ENCODE assay signal across 39 cellular contexts in genomic region chrX:112266136-112266535, GRCh38.
"Had no signal": no experiment of that assay in that cellular context is flagged by ENCODE, and none has a peak within 500 bp of the region (broad histone marks: within the 10 kb centered on the region; RNA-seq: fewer than 3 reads in every experiment).

No MANE protein-coding gene starts in this region.

- H3K36me3 ChIP-seq: ascending aorta, brain microvascular endothelial cell, cardiac muscle cell had no signal

- H3K9me3 ChIP-seq: body of pancreas had no signal

- H3K4me1 Mint-ChIP-seq: activated CD4-positive, alpha-beta T cell treated with anti-CD3 and anti-CD28 coated beads, Interleukin-2, amount 10 ng/mL, durations not matched to agents 24 days and 14 days; activated naive CD8-positive, alpha-beta T cell treated with anti-CD3 and anti-CD28 coated beads for 36 hours; activated T-helper 17 cell treated with anti-CD3 and anti-CD28 coated beads, Interleukin-2, amount 50 U/mL, for 72 hours; central memory CD8-positive, alpha-beta T cell; WTC11 had no signal

- H3K4me1 ChIP-seq: ascending aorta, body of pancreas had no signal

- H3K4me3 ChIP-seq: ascending aorta, body of pancreas, cardiac muscle cell had no signal

- H3K36me3 Mint-ChIP-seq: activated CD4-positive, alpha-beta memory T cell treated with anti-CD3 and anti-CD28 coated beads for 36 hours; activated naive CD4-positive, alpha-beta T cell treated with anti-CD3 and anti-CD28 coated beads, Interleukin-2, amount 50 U/mL, for 72 hours; activated naive CD8-positive, alpha-beta T cell treated with anti-CD3 and anti-CD28 coated beads for 36 hours; WTC11 had no signal

- H3K27me3 ChIP-seq: ascending aorta, body of pancreas, brain microvascular endothelial cell, cardiac muscle cell had no signal

- H3K27me3 Mint-ChIP-seq: activated CD4-positive, alpha-beta memory T cell treated with anti-CD3 and anti-CD28 coated beads for 36 hours; activated CD4-positive, alpha-beta T cell treated with anti-CD3 and anti-CD28 coated beads, Interleukin-2, amount 10 ng/mL, durations not matched to agents 24 days and 14 days; activated CD8-positive, alpha-beta T cell treated with anti-CD3 and anti-CD28 coated beads for 36 hours; activated naive CD8-positive, alpha-beta T cell treated with anti-CD3 and anti-CD28 coated beads for 36 hours; activated T-helper 17 cell treated with anti-CD3 and anti-CD28 coated beads, Interleukin-2, amount 50 U/mL, for 72 hours; central memory CD8-positive, alpha-beta T cell had no signal

- H3K27ac Mint-ChIP-seq: activated CD4-positive, alpha-beta memory T cell treated with anti-CD3 and anti-CD28 coated beads for 36 hours; activated CD4-positive, alpha-beta T cell treated with anti-CD3 and anti-CD28 coated beads, Interleukin-2, amount 10 ng/mL, durations not matched to agents 24 days and 14 days; activated CD8-positive, alpha-beta T cell treated with anti-CD3 and anti-CD28 coated beads for 36 hours; activated naive CD4-positive, alpha-beta T cell treated with anti-CD3 and anti-CD28 coated beads for 36 hours; activated naive CD4-positive, alpha-beta T cell treated with anti-CD3 and anti-CD28 coated beads, Interleukin-2, amount 50 U/mL, for 72 hours; activated naive CD8-positive, alpha-beta T cell treated with anti-CD3 and anti-CD28 coated beads for 36 hours; activated T-cell treated with anti-CD3 and anti-CD28 coated beads, Interleukin-2, amount 50 U/mL, for 72 hours; activated T-helper 1 cell treated with anti-CD3 and anti-CD28 coated beads, Interleukin-12 subunit alpha, Interleukin-12 subunit beta, Interleukin-2, Interleukin-4 antibody, amounts not matched to agents 30 ng/mL and 10 ng/mL and 1 ng/mL, durations not matched to agents 14 hours and 24 hours and 36 hours; activated T-helper 17 cell treated with anti-CD3 and anti-CD28 coated beads, Interleukin-2, amount 50 U/mL, for 72 hours; T-helper 1 cell treated with Interleukin-12 subunit alpha and Interleukin-12 subunit beta and Interleukin-4 antibody, amounts not matched to agents 30 μg/mL and 1 μg/mL, for 36 hours; T-helper 2 cell treated with Interferon-gamma antibody and Interleukin-4, amounts not matched to agents 5 μg/mL and 100 μg/mL, for 36 hours; WTC11 had no signal

- FAIRE-seq: bronchial epithelial cell, TTC549 had no signal

- H3K4me3 Mint-ChIP-seq: activated CD4-positive, alpha-beta memory T cell treated with anti-CD3 and anti-CD28 coated beads for 36 hours; activated CD4-positive, alpha-beta T cell treated with anti-CD3 and anti-CD28 coated beads, Interleukin-2, amount 10 ng/mL, durations not matched to agents 24 days and 14 days; activated CD8-positive, alpha-beta T cell treated with anti-CD3 and anti-CD28 coated beads for 36 hours; activated naive CD4-positive, alpha-beta T cell treated with anti-CD3 and anti-CD28 coated beads for 36 hours; activated naive CD8-positive, alpha-beta T cell treated with anti-CD3 and anti-CD28 coated beads for 36 hours; activated T-cell treated with anti-CD3 and anti-CD28 coated beads, Interleukin-2, amount 50 U/mL, for 4 hours; activated T-cell treated with anti-CD3 and anti-CD28 coated beads, Interleukin-2, amount 50 U/mL, for 72 hours; activated T-helper 1 cell treated with anti-CD3 and anti-CD28 coated beads, Interleukin-12 subunit alpha, Interleukin-12 subunit beta, Interleukin-2, Interleukin-4 antibody, amounts not matched to agents 30 ng/mL and 10 ng/mL and 1 ng/mL, durations not matched to agents 14 hours and 24 hours and 36 hours; activated T-helper 17 cell treated with anti-CD3 and anti-CD28 coated beads, Interleukin-2, amount 50 U/mL, for 72 hours; central memory CD8-positive, alpha-beta T cell; T-helper 1 cell treated with Interleukin-12 subunit alpha and Interleukin-12 subunit beta and Interleukin-4 antibody, amounts not matched to agents 30 μg/mL and 1 μg/mL, for 36 hours; T-helper 2 cell treated with Interferon-gamma antibody and Interleukin-4, amounts not matched to agents 5 μg/mL and 100 μg/mL, for 36 hours; WTC11 had no signal

- DNase-seq: activated CD4-positive, alpha-beta memory T cell treated with anti-CD3 and anti-CD28 coated beads for 36 hours; activated CD4-positive, alpha-beta T cell treated with anti-CD3 and anti-CD28 coated beads for 4 hours; activated CD4-positive, alpha-beta T cell treated with anti-CD3 and anti-CD28 coated beads, Interleukin-2, amount 10 ng/mL, durations not matched to agents 24 days and 14 days; activated CD4-positive, alpha-beta T cell treated with anti-CD3 and anti-CD28 coated beads, Interleukin-2, amount 50 U/mL, for 1 hour; activated CD4-positive, alpha-beta T cell treated with anti-CD3 and anti-CD28 coated beads, Interleukin-2, amount 50 U/mL, for 4 hours; activated CD4-positive, CD25-positive, alpha-beta regulatory T cell; activated CD8-positive, alpha-beta memory T cell treated with anti-CD3 and anti-CD28 coated beads, Interleukin-2, amount 50 U/mL, for 4 hours; activated CD8-positive, alpha-beta T cell treated with anti-CD3 and anti-CD28 coated beads for 36 hours; activated effector memory CD4-positive, alpha-beta T cell treated with anti-CD3 and anti-CD28 coated beads, Interleukin-2, amount 50 U/mL, for 16 hours; activated gamma-delta T cell treated with Interleukin-2 at 50 U/mL for 16 hours; activated naive CD4-positive, alpha-beta T cell; activated naive CD4-positive, alpha-beta T cell treated with anti-CD3 and anti-CD28 coated beads for 36 hours; activated naive CD4-positive, alpha-beta T cell treated with anti-CD3 and anti-CD28 coated beads, Interleukin-2, amount 50 U/mL, for 16 hours; activated naive CD8-positive, alpha-beta T cell treated with anti-CD3 and anti-CD28 coated beads for 36 hours; activated T-cell treated with anti-CD3 and anti-CD28 coated beads for 4 hours; activated T-cell treated with anti-CD3 and anti-CD28 coated beads, Interleukin-2, amount 50 U/mL, for 1 hour; activated T-cell treated with anti-CD3 and anti-CD28 coated beads, Interleukin-2, amount 50 U/mL, for 4 hours; activated T-cell treated with anti-CD3 and anti-CD28 coated beads, Interleukin-2, amount 50 U/mL, for 72 hours; amygdala; anterior cingulate cortex; body of pancreas; brain microvascular endothelial cell; caudate nucleus; cerebellar nuclear complex; T-helper 1 cell; T-helper 2 cell; T-helper 9 cell had no signal

- H3K9me3 Mint-ChIP-seq: activated CD4-positive, alpha-beta memory T cell treated with anti-CD3 and anti-CD28 coated beads for 36 hours; activated CD4-positive, alpha-beta T cell treated with anti-CD3 and anti-CD28 coated beads, Interleukin-2, amount 10 ng/mL, durations not matched to agents 24 days and 14 days; activated CD8-positive, alpha-beta T cell treated with anti-CD3 and anti-CD28 coated beads for 36 hours; activated naive CD4-positive, alpha-beta T cell treated with anti-CD3 and anti-CD28 coated beads for 36 hours; activated naive CD4-positive, alpha-beta T cell treated with anti-CD3 and anti-CD28 coated beads, Interleukin-2, amount 50 U/mL, for 72 hours; activated naive CD8-positive, alpha-beta T cell treated with anti-CD3 and anti-CD28 coated beads for 36 hours; activated T-cell treated with anti-CD3 and anti-CD28 coated beads, Interleukin-2, amount 50 U/mL, for 4 hours; activated T-cell treated with anti-CD3 and anti-CD28 coated beads, Interleukin-2, amount 50 U/mL, for 72 hours; activated T-helper 1 cell treated with anti-CD3 and anti-CD28 coated beads, Interleukin-12 subunit alpha, Interleukin-12 subunit beta, Interleukin-2, Interleukin-4 antibody, amounts not matched to agents 30 ng/mL and 10 ng/mL and 1 ng/mL, durations not matched to agents 14 hours and 24 hours and 36 hours; activated T-helper 17 cell treated with anti-CD3 and anti-CD28 coated beads, Interleukin-2, amount 50 U/mL, for 72 hours; central memory CD8-positive, alpha-beta T cell; T-helper 1 cell treated with Interleukin-12 subunit alpha and Interleukin-12 subunit beta and Interleukin-4 antibody, amounts not matched to agents 30 μg/mL and 1 μg/mL, for 36 hours; T-helper 2 cell treated with Interferon-gamma antibody and Interleukin-4, amounts not matched to agents 5 μg/mL and 100 μg/mL, for 36 hours; WTC11 had no signal

- H3K27ac ChIP-seq: ascending aorta, body of pancreas, brain microvascular endothelial cell, cardiac muscle cell, VCaP had no signal
